Comparison of ENCODE assay signal across 9 cellular contexts in genomic region chr15:64209680-64210334, GRCh38. TPM values are rescaled to one million over a fixed set of nuclear protein-coding genes. Genes with fewer than 3 reads are reported as not detected.
DNase-seq lines count a peak whose midpoint lies in the region; ATAC-seq and TF ChIP-seq lines count a peak whose summit lies in the region.
"Had no signal": no experiment of that assay in that cellular context is flagged by ENCODE, and none has a peak within 500 bp of the region (broad histone marks: within the 10 kb centered on the region; RNA-seq: fewer than 3 reads in every experiment).

No MANE protein-coding gene starts in this region.

- H3K4me1 ChIP-seq in Caco-2 (no peaks in the 10 kb centered on the region), HEK293 (ENCODE audit: control insufficient read depth, insufficient read depth, low read length) (peaks cover 8% of the 10 kb centered on the region; the same call in 1 of the 2 replicates), esophagus squamous epithelium (no peaks in the 10 kb centered on the region)

- POLR2A ChIA-PET in Caco-2 (lab: Charles Lee) (no interaction called here), HEK293 (lab: Yijun Ruan, JAX) (no interaction called here)

- intact Hi-C loops in Caco-2 (cut with micrococcal nuclease; ENCODE audit: unreplicated experiment) (loop anchor here (1.0 to 5.0 kb wide), 3 partner anchors 146 to 472 kb away; partner anchors contain the start of genes CSNK1G1 and PCLAF), esophagus squamous epithelium (cut with DNase I) (loop anchor here (10.0 kb wide), 1 partner anchor 145 kb away; the partner anchor contains the start of gene CSNK1G1)

- WGBS in esophagus squamous epithelium, 2 donors = 42 to 51% methylated on average over 3 of the region's 3 CpGs

- H3K4me1 Mint-ChIP-seq in Caco-2 (ENCODE audit: low read depth, unreplicated experiment) = no peaks in the 10 kb centered on the region
- no peaks in the 10 kb centered on the region for H3K4me1 Mint-ChIP-seq in stimulated activated naive B cell treated with anti-CD40 and anti-IgM and Interleukin-4, amounts not matched to agents 10 μg/mL and 1 μg/mL and 100 μg/mL, for 72 hours

- CTCF ChIA-PET in Caco-2 (lab: Charles Lee) (interaction anchor here (0.8 to 1.0 kb wide), 2 partner anchors 11 to 471 kb away, joined by 5 to 6 read pairs; no protein-coding TSS in a partner anchor), HEK293 (lab: Yijun Ruan, JAX) (interaction anchor here (0.6 to 1.0 kb wide), 6 partner anchors 9 to 478 kb away, joined by 3 to 4 read pairs (median 3); no protein-coding TSS in a partner anchor)

- no peak for TF ChIP-seq POLR2A in esophagus squamous epithelium (IDR thresholded peaks at IDR 0.05)

- H3K27me3 ChIP-seq in Caco-2 (replicated peaks; ENCODE audit: control insufficient read depth, insufficient read depth, low read length) (no peaks in the 10 kb centered on the region), esophagus squamous epithelium (no peaks in the 10 kb centered on the region)
- H3K27me3 ChIP-seq: SJSA1 had no signal

- H3K36me3 ChIP-seq in Caco-2 (ENCODE audit: control insufficient read depth, insufficient read depth, low read length) = no peaks in the 10 kb centered on the region
- H3K36me3 ChIP-seq in HEK293 (ENCODE audit: control insufficient read depth in 2 of 2, insufficient read depth in 1 of 2, low read length in 2 of 2) = peaks cover 0 to 4% of the 10 kb centered on the region in 2 experiments; a peak in 2 of 3 replicates
- peaks cover 0 to 68% (median 15%) of the 10 kb centered on the region in 3 donors for H3K36me3 ChIP-seq in esophagus squamous epithelium

- H3K9me3 ChIP-seq in Caco-2 (no peaks in the 10 kb centered on the region), HEK293 (ENCODE audit: control insufficient read depth, insufficient read depth, low read depth, low read length) (no peaks in the 10 kb centered on the region), esophagus squamous epithelium (no peaks in the 10 kb centered on the region)
- H3K9me3 ChIP-seq: SJSA1 had no signal

- no peak overlapping the region for H3K27ac Mint-ChIP-seq in Caco-2 (ENCODE audit: unreplicated experiment)
- no peak overlapping the region for H3K27ac Mint-ChIP-seq in stimulated activated naive B cell treated with anti-CD40 and anti-IgM and Interleukin-4, amounts not matched to agents 10 μg/mL and 1 μg/mL and 100 μg/mL, for 72 hours

- ATAC-seq in stimulated activated naive B cell treated with anti-CD40 and anti-IgM and Interleukin-4, amounts not matched to agents 10 μg/mL and 1 μg/mL and 100 μg/mL, for 72 hours (replicated peaks) = peak; percentile 42 to 48
- ATAC-seq in GM18868 (IDR thresholded peaks at IDR 0.05; ENCODE audit: unreplicated experiment) = no peak
- ATAC-seq in HG03520 (IDR thresholded peaks at IDR 0.05; ENCODE audit: unreplicated experiment) = no peak

- DNase-seq in Caco-2 (peak in 1 of 2 experiments; percentile 6), OCI-M1 (lab: John Stamatoyannopoulos, UW) (peak; percentile 80), esophagus squamous epithelium (lab: John Stamatoyannopoulos, UW) (no peak), C1 segment of cervical spinal cord (lab: John Stamatoyannopoulos, UW) (no peak)
- no peak for DNase-seq in stimulated activated naive B cell treated with anti-CD40 and anti-IgM and Interleukin-4, amounts not matched to agents 10 μg/mL and 1 μg/mL and 100 μg/mL, for 72 hours

- no peak overlapping the region for H3K4me3 ChIP-seq in Caco-2 (ENCODE audit: low read depth, low read length)
- H3K4me3 ChIP-seq in HEK293 (ENCODE audit: low read depth, low read length) = no peak overlapping the region
- H3K4me3 ChIP-seq in esophagus squamous epithelium = no peak overlapping the region
- H3K4me3 ChIP-seq: SJSA1 had no signal

- peak; percentile 34 to 35 for TF ChIP-seq CTCF in Caco-2 (IDR thresholded peaks at IDR 0.05; ENCODE audit: insufficient read depth in 1 of 2, low read depth in 1 of 2, low read length in 1 of 2, severe bottlenecking in 1 of 2, unreplicated experiment in 1 of 2)
- TF ChIP-seq CTCF in HEK293 (tag by site-specific recombination; IDR thresholded peaks at IDR 0.05) = no peak
- peak in 4 of 6 experiments; percentile 32 to 58 (median 43) for TF ChIP-seq CTCF in esophagus squamous epithelium (IDR thresholded peaks at IDR 0.05)

- BruUV-seq in Caco-2 (replicated peaks; lab: Mats Ljungman, UMichigan) = no TSS peak

- H3K36me3 Mint-ChIP-seq in Caco-2 (ENCODE audit: insufficient read depth, unreplicated experiment) = no peaks in the 10 kb centered on the region
- peaks cover 11 to 14% of the 10 kb centered on the region in 2 donors for H3K36me3 Mint-ChIP-seq in stimulated activated naive B cell treated with anti-CD40 and anti-IgM and Interleukin-4, amounts not matched to agents 10 μg/mL and 1 μg/mL and 100 μg/mL, for 72 hours

- H3K27ac ChIP-seq in HEK293 (ENCODE audit: extremely low read depth, low read depth, low read length) (no peak overlapping the region), esophagus squamous epithelium (no peak overlapping the region)
- H3K27ac ChIP-seq: SJSA1 had no signal

- no peaks in the 10 kb centered on the region for H3K27me3 Mint-ChIP-seq in Caco-2 (ENCODE audit: insufficient read depth, unreplicated experiment)
- no peaks in the 10 kb centered on the region for H3K27me3 Mint-ChIP-seq in stimulated activated naive B cell treated with anti-CD40 and anti-IgM and Interleukin-4, amounts not matched to agents 10 μg/mL and 1 μg/mL and 100 μg/mL, for 72 hours

- no peaks in the 10 kb centered on the region for H3K9me3 Mint-ChIP-seq in Caco-2 (ENCODE audit: unreplicated experiment)
- no peaks in the 10 kb centered on the region for H3K9me3 Mint-ChIP-seq in stimulated activated naive B cell treated with anti-CD40 and anti-IgM and Interleukin-4, amounts not matched to agents 10 μg/mL and 1 μg/mL and 100 μg/mL, for 72 hours

- no peak overlapping the region for H3K4me3 Mint-ChIP-seq in Caco-2 (ENCODE audit: unreplicated experiment)
- H3K4me3 Mint-ChIP-seq in stimulated activated naive B cell treated with anti-CD40 and anti-IgM and Interleukin-4, amounts not matched to agents 10 μg/mL and 1 μg/mL and 100 μg/mL, for 72 hours = no peak overlapping the region

TF ChIP-seq in HEK293, 187 proteins besides CTCF, POLR2A, EP300 and RAD21:
- TF ChIP-seq ZFP41 (tag by site-specific recombination; IDR thresholded peaks at IDR 0.05; ENCODE audit: borderline replicate concordance) = no peak
- TF ChIP-seq ZNF747 (tag by site-specific recombination; IDR thresholded peaks at IDR 0.05) = no peak
- TF ChIP-seq ZBTB6 (tag by site-specific recombination; IDR thresholded peaks at IDR 0.05) = no peak
- peak; percentile 38 for TF ChIP-seq ZNF654 (tag by site-specific recombination; IDR thresholded peaks at IDR 0.05; ENCODE audit: low read depth)
TF ChIP-seq in HEK293: peak in this region for 1.

RNA-seq across cellular contexts. Expression of gene PPIB, which starts 47.0 kb away (rescaled TPM):
- total RNA-seq in Caco-2 (2022) (458 and 504 TPM in 2 replicates), esophagus squamous epithelium (100 to 1,000 TPM; 246 to 363 (median 313) TPM)

RNA-seq across cellular contexts. Expression of gene SNX22, which starts 58.3 kb away (rescaled TPM):
- total RNA-seq in Caco-2 (2022) = 0.91 and 1.2 TPM in 2 replicates
- under 1 TPM in 1 of 4 donors, not detected in 3; 0.19 TPM for total RNA-seq in esophagus squamous epithelium

Comparison
In these comparisons a context has a peak if more than half of its experiments do, and no peak if none do; other contexts are left out.
1. ATAC-seq: peak in stimulated activated naive B cell treated with anti-CD40 and anti-IgM and Interleukin-4, amounts not matched to agents 10 μg/mL and 1 μg/mL and 100 μg/mL, for 72 hours (2 of 2); none in GM18868 (single experiment) and HG03520 (single experiment).